ENCODE assay signal across 12 cellular contexts in genomic region chr9:88390371-88390990, GRCh38. TPM values are rescaled to one million over a fixed set of nuclear protein-coding genes. Genes with fewer than 3 reads are reported as not detected.
DNase-seq lines count a peak whose midpoint lies in the region; ATAC-seq, FAIRE-seq and TF ChIP-seq lines count a peak whose summit lies in the region.
"Had no signal": no experiment of that assay in that cellular context is flagged by ENCODE, and none has a peak within 500 bp of the region (broad histone marks: within the 10 kb centered on the region; RNA-seq: fewer than 3 reads in every experiment).

No MANE protein-coding gene starts in this region.

- in situ Hi-C loops in brain microvascular endothelial cell (cut with HindIII; ENCODE audit: low pct_ligation_motif_present, low sequenced_read_pairs): no loop called here

- TF ChIP-seq CTCF in HFFc6 (IDR thresholded peaks at IDR 0.05) (no peak), brain microvascular endothelial cell (IDR thresholded peaks at IDR 0.05; ENCODE audit: low read depth, low read length, missing control alignments) (no peak), stomach (IDR thresholded peaks at IDR 0.05) (no peak), mucosa of descending colon (IDR thresholded peaks at IDR 0.05) (no peak)

- H3K4me3 ChIP-seq in brain microvascular endothelial cell (ENCODE audit: low read depth, low read length) (peak overlapping the region; percentile 78), muscle layer of duodenum (ENCODE audit: low read depth in 1 of 2, low read length in 2 of 2) (peak overlapping the region; percentile 80 to 84), stomach (no peak overlapping the region), mucosa of descending colon (no peak overlapping the region)

- ATAC-seq in mucosa of descending colon: no peak

- H3K36me3 ChIP-seq in brain microvascular endothelial cell (replicated peaks) (no peaks in the 10 kb centered on the region), muscle layer of duodenum (ENCODE audit: control insufficient read depth in 1 of 2, insufficient read depth in 2 of 2, low read length in 2 of 2) (no peaks in the 10 kb centered on the region), stomach (no peaks in the 10 kb centered on the region), mucosa of descending colon (ENCODE audit: low read depth) (no peaks in the 10 kb centered on the region)

- H3K27me3 ChIP-seq in brain microvascular endothelial cell (replicated peaks) (no peaks in the 10 kb centered on the region), muscle layer of duodenum (ENCODE audit: low read depth, low read length) (no peaks in the 10 kb centered on the region), stomach (no peaks in the 10 kb centered on the region)

- H3K9me3 ChIP-seq in muscle layer of duodenum (ENCODE audit: control insufficient read depth in 1 of 2, low read length in 2 of 2) (no peaks in the 10 kb centered on the region), stomach (no peaks in the 10 kb centered on the region), mucosa of descending colon (no peaks in the 10 kb centered on the region)

- H3K4me1 ChIP-seq in muscle layer of duodenum (ENCODE audit: control insufficient read depth in 1 of 2, insufficient read depth in 2 of 2, low read length in 2 of 2): peaks cover 8 to 19% of the 10 kb centered on the region in 2 donors
- peaks cover 5 to 54% (median 33%) of the 10 kb centered on the region in 4 donors for H3K4me1 ChIP-seq in stomach
- H3K4me1 ChIP-seq in mucosa of descending colon (ENCODE audit: low read depth): peaks cover 20% of the 10 kb centered on the region

- peak; percentile 47 for DNase-seq in AG20443 (ENCODE audit: low spot score)
- no peak for DNase-seq in HFFc6
- DNase-seq in brain microvascular endothelial cell: no peak
- no peak for DNase-seq in stomach
- DNase-seq in urothelium cell line (ENCODE audit: low spot score): no peak
- no peak for DNase-seq in mucosa of descending colon
- no peak for DNase-seq in NCI-H1105 (lab: John Stamatoyannopoulos, UW)
- DNase-seq: activated CD4-positive, CD25-positive, alpha-beta regulatory T cell; hypothalamus; NCI-H526 had no signal

- H3K27ac ChIP-seq in brain microvascular endothelial cell (no peak overlapping the region), muscle layer of duodenum (ENCODE audit: low read length) (no peak overlapping the region), stomach (no peak overlapping the region)
- H3K27ac ChIP-seq: KMS-11 had no signal

- peaks cover 46% of the 10 kb centered on the region for H3K36me3 Mint-ChIP-seq in HFFc6 (ENCODE audit: low read depth)

- H3K27me3 Mint-ChIP-seq in HFFc6 (ENCODE audit: insufficient read depth): peaks cover 4% of the 10 kb centered on the region

- TF ChIP-seq EP300 in stomach (IDR thresholded peaks at IDR 0.05): no peak

- peak overlapping the region; percentile 95 for H3K27ac Mint-ChIP-seq in HFFc6

- H3K4me1 Mint-ChIP-seq in HFFc6 (ENCODE audit: low read depth): peaks cover 64% of the 10 kb centered on the region

- H3K4me3 Mint-ChIP-seq in HFFc6: peak overlapping the region; percentile 93

- no peaks in the 10 kb centered on the region for H3K9me3 Mint-ChIP-seq in HFFc6

- TF ChIP-seq POLR2A in stomach (IDR thresholded peaks at IDR 0.05): no peak

- FAIRE-seq in urothelium cell line (lab: Jason Lieb, UNC): no peak

- intact Hi-C loops in stomach (cut with DNase I; ENCODE audit: low total_unique reads) (no loop called here), mucosa of descending colon (cut with DNase I, micrococcal nuclease) (no loop called here)

- WGBS in stomach, 5 donors: 55 to 69% (median 65%) methylated on average over 3 of the region's 3 CpGs

RNA-seq across cellular contexts. Expression of gene SPIN1, which starts 2.2 kb away (rescaled TPM):
- 100 to 1,000 TPM in 5 of 6 experiments, 10 to 100 TPM in 1; 97.2 to 131 (median 119) TPM for total RNA-seq in HFFc6 (2021; fragmentation: NEBNext Ultra II Directional; extraction: Animal tissue kit (Norgen Biotek cat#: 25700))
- total RNA-seq in stomach: 100 to 1,000 TPM in 1 of 5 donors, 10 to 100 TPM in 4; 26.1 to 120 (median 50.7) TPM
- 10 to 100 TPM; 18.3 to 38.3 (median 25.9) TPM for polyA plus RNA-seq in stomach
- 10 to 100 TPM; 51.5 to 98.7 (median 67.7) TPM for total RNA-seq in mucosa of descending colon

Comparison
In these comparisons a context has a peak if more than half of its experiments do, and no peak if none do; other contexts are left out.
1. H3K4me3 ChIP-seq: peak in brain microvascular endothelial cell (single experiment) and muscle layer of duodenum (2 of 2); none in stomach (0 of 4) and mucosa of descending colon (single experiment).